Comparison of ENCODE assay signal across 24 cellular contexts in genomic region chr13:27257233-27257568, GRCh38. TPM values are rescaled to one million over a fixed set of nuclear protein-coding genes. Genes with fewer than 3 reads are reported as not detected.
DNase-seq lines count a peak whose midpoint lies in the region; ATAC-seq and TF ChIP-seq lines count a peak whose summit lies in the region.
"Had no signal": no experiment of that assay in that cellular context is flagged by ENCODE, and none has a peak within 500 bp of the region (broad histone marks: within the 10 kb centered on the region; RNA-seq: fewer than 3 reads in every experiment).

No MANE protein-coding gene starts in this region.

- no peak for DNase-seq in activated T-cell treated with anti-CD3 and anti-CD28 coated beads, Interleukin-2, amount 50 U/mL, for 24 hours
- DNase-seq in activated T-cell treated with anti-CD3 and anti-CD28 coated beads for 4 hours (no peak), HCT116 (ENCODE audit: low read depth, low spot score) (no peak), progenitor cell of endocrine pancreas (ENCODE audit: low spot score, unreplicated experiment) (no peak), NCI-H345 treated with DMSO at 0.1 percent for 48 hours (lab: John Stamatoyannopoulos, UW; ENCODE audit: unreplicated experiment) (no peak), NCI-H187 treated with DMSO at 0.1 percent for 48 hours (lab: John Stamatoyannopoulos, UW) (no peak), lower leg skin (ENCODE audit: low spot score in 2 of 2) (no peak)
- DNase-seq in activated naive CD8-positive, alpha-beta T cell treated with anti-CD3 and anti-CD28 coated beads for 36 hours: no peak
- DNase-seq: activated CD4-positive, alpha-beta T cell treated with anti-CD3 and anti-CD28 coated beads for 1 hour; adrenal gland; effector CD8-positive, alpha-beta T cell; foreskin fibroblast; H9; Kasumi-1; naive thymus-derived CD8-positive, alpha-beta T cell; NCI-H1092; NCI-H2227 treated with DMSO at 0.1 percent for 48 hours; SW 1271; testis; uterus had no signal

- peaks cover 37 to 58% of the 10 kb centered on the region in 2 experiments for H3K36me3 ChIP-seq in HCT116 (ENCODE audit: control insufficient read depth in 1 of 2, insufficient read depth in 2 of 2, low read length in 2 of 2)
- H3K36me3 ChIP-seq: uterus had no signal

- 89 to 91% methylated on average over 3 of the region's 3 CpGs for WGBS in lower leg skin, 2 donors

- peaks cover 76% of the 10 kb centered on the region for H3K4me1 Mint-ChIP-seq in activated T-cell treated with anti-CD3 and anti-CD28 coated beads, Interleukin-2, amount 50 U/mL, for 24 hours (ENCODE audit: low read depth)
- peaks cover 74% of the 10 kb centered on the region for H3K4me1 Mint-ChIP-seq in activated naive CD8-positive, alpha-beta T cell treated with anti-CD3 and anti-CD28 coated beads for 36 hours
- peaks cover 17% of the 10 kb centered on the region for H3K4me1 Mint-ChIP-seq in progenitor cell of endocrine pancreas (ENCODE audit: low read depth)

- no peak for TF ChIP-seq CTCF in HCT116 (IDR thresholded peaks at IDR 0.05 in 2 of 3, conservative IDR thresholded peaks at IDR 0.05 in 1 of 3; ENCODE audit: borderline replicate concordance in 1 of 3, insufficient read depth in 1 of 3, low read depth in 2 of 3, low read length in 2 of 3)
- no peak for TF ChIP-seq CTCF in progenitor cell of endocrine pancreas (IDR thresholded peaks at IDR 0.05; ENCODE audit: unreplicated experiment)
- no peak for TF ChIP-seq CTCF in lower leg skin (IDR thresholded peaks at IDR 0.05)

- peaks cover 7 to 19% of the 10 kb centered on the region in 2 experiments; a peak in 3 of 4 replicates for H3K4me1 ChIP-seq in HCT116 (ENCODE audit: control insufficient read depth in 1 of 2, insufficient read depth in 2 of 2, low read length in 2 of 2)

- no peak for TF ChIP-seq RAD21 in HCT116 (IDR thresholded peaks at IDR 0.05; ENCODE audit: low read depth)

- peak; percentile 24 for ATAC-seq in HCT116
- ATAC-seq: naive thymus-derived CD8-positive, alpha-beta T cell; Right ventricle myocardium inferior; stimulated activated memory B cell treated with anti-CD40 and anti-IgM and Interleukin-4, amounts not matched to agents 10 μg/mL and 1 μg/mL and 100 μg/mL, for 72 hours had no signal

- no peak for TF ChIP-seq POLR2A in HCT116 (IDR thresholded peaks at IDR 0.05; ENCODE audit: borderline replicate concordance, extremely low read depth, insufficient read depth, insufficient read length)
- no peak for TF ChIP-seq POLR2A in lower leg skin (IDR thresholded peaks at IDR 0.05)

- H3K27ac Mint-ChIP-seq in activated T-cell treated with anti-CD3 and anti-CD28 coated beads, Interleukin-2, amount 50 U/mL, for 24 hours: peak overlapping the region; percentile 84
- H3K27ac Mint-ChIP-seq in activated naive CD8-positive, alpha-beta T cell treated with anti-CD3 and anti-CD28 coated beads for 36 hours: peak overlapping the region; percentile 75
- H3K27ac Mint-ChIP-seq in progenitor cell of endocrine pancreas: peak overlapping the region; percentile 62
- H3K27ac Mint-ChIP-seq: mesothelial cell of epicardium; stimulated activated memory B cell treated with anti-CD40 and anti-IgM and Interleukin-4, amounts not matched to agents 10 μg/mL and 1 μg/mL and 100 μg/mL, for 72 hours had no signal

- CTCF ChIA-PET in HCT116 (lab: Charles Lee): interaction anchor here (1.1 kb wide), 1 partner anchor 13 kb away, joined by 4 read pairs; the partner anchor contains the start of gene RASL11A

- H4K20me1 ChIP-seq in HCT116 (ENCODE audit: insufficient read depth): peaks cover 20% of the 10 kb centered on the region; the same call in 1 of the 2 replicates

- peaks cover 58% of the 10 kb centered on the region for H3K79me2 ChIP-seq in HCT116 (ENCODE audit: insufficient read depth, low read length)

- no peak overlapping the region for H3K27ac ChIP-seq in HCT116 (ENCODE audit: low read depth, low read length)
- H3K27ac ChIP-seq: adrenal gland, BLaER1, testis, uterus had no signal

- no peaks in the 10 kb centered on the region for H3K27me3 Mint-ChIP-seq in activated T-cell treated with anti-CD3 and anti-CD28 coated beads, Interleukin-2, amount 50 U/mL, for 24 hours
- no peaks in the 10 kb centered on the region for H3K27me3 Mint-ChIP-seq in activated naive CD8-positive, alpha-beta T cell treated with anti-CD3 and anti-CD28 coated beads for 36 hours
- no peaks in the 10 kb centered on the region for H3K27me3 Mint-ChIP-seq in progenitor cell of endocrine pancreas
- H3K27me3 Mint-ChIP-seq: naive thymus-derived CD8-positive, alpha-beta T cell; stimulated activated memory B cell treated with anti-CD40 and anti-IgM and Interleukin-4, amounts not matched to agents 10 μg/mL and 1 μg/mL and 100 μg/mL, for 72 hours had no signal

- BruUV-seq in HCT116 (replicated peaks; lab: Mats Ljungman, UMichigan): no TSS peak

- H3K4me3 ChIP-seq in HCT116 (replicated peaks in 1 of 2; ENCODE audit: low read depth in 1 of 2, low read length in 2 of 2): no peak overlapping the region
- H3K4me3 ChIP-seq in lower leg skin (ENCODE audit: low read depth, poor library complexity, severe bottlenecking): no peak overlapping the region
- H3K4me3 ChIP-seq: adrenal gland, BLaER1, testis, uterus had no signal

- H3K9me3 ChIP-seq in HCT116 (ENCODE audit: control insufficient read depth in 1 of 2, insufficient read depth in 1 of 2, low read depth in 1 of 2, low read length in 2 of 2): no peaks in the 10 kb centered on the region
- H3K9me3 ChIP-seq: adrenal gland, BLaER1, testis, uterus had no signal

- H3K9me2 ChIP-seq in HCT116 (ENCODE audit: insufficient read depth): no peaks in the 10 kb centered on the region

- H3K9me3 Mint-ChIP-seq in activated T-cell treated with anti-CD3 and anti-CD28 coated beads, Interleukin-2, amount 50 U/mL, for 24 hours: no peaks in the 10 kb centered on the region
- no peaks in the 10 kb centered on the region for H3K9me3 Mint-ChIP-seq in activated naive CD8-positive, alpha-beta T cell treated with anti-CD3 and anti-CD28 coated beads for 36 hours
- no peaks in the 10 kb centered on the region for H3K9me3 Mint-ChIP-seq in progenitor cell of endocrine pancreas (ENCODE audit: low read depth)
- H3K9me3 Mint-ChIP-seq: H9; mesothelial cell of epicardium; naive thymus-derived CD8-positive, alpha-beta T cell; stimulated activated memory B cell treated with anti-CD40 and anti-IgM and Interleukin-4, amounts not matched to agents 10 μg/mL and 1 μg/mL and 100 μg/mL, for 72 hours had no signal

- intact Hi-C loops in HCT116 (cut with micrococcal nuclease) (no loop called here), lower leg skin (cut with DNase I; ENCODE audit: low total_unique reads) (no loop called here)

- POLR2A ChIA-PET in HCT116 (lab: Charles Lee): interaction anchor here (0.9 to 1.0 kb wide), 2 partner anchors 13 to 18 kb away, joined by 3 read pairs; partner anchors contain the start of gene RASL11A

- no peak overlapping the region for H3K4me2 ChIP-seq in HCT116 (ENCODE audit: low read length)
- H3K4me2 ChIP-seq: BLaER1 had no signal

- H2AFZ ChIP-seq in HCT116 (ENCODE audit: low read depth, low read length, poor library complexity, severe bottlenecking): no peak overlapping the region

- RAD21 ChIA-PET in HCT116 (lab: Charles Lee; ENCODE audit: low non-redundant PET in 1 of 2, low total read pairs in 2 of 2, uncharacterized antibody in 2 of 2, unreplicated experiment in 2 of 2): no interaction called here

- no peaks in the 10 kb centered on the region for H3K27me3 ChIP-seq in HCT116 (ENCODE audit: insufficient read depth, low read length)
- H3K27me3 ChIP-seq: adrenal gland, BLaER1, testis, uterus had no signal

- H3K9ac ChIP-seq in HCT116 (ENCODE audit: low read length): no peak overlapping the region
- H3K9ac ChIP-seq: BLaER1 had no signal

- H3K36me3 Mint-ChIP-seq in activated T-cell treated with anti-CD3 and anti-CD28 coated beads, Interleukin-2, amount 50 U/mL, for 24 hours (ENCODE audit: low read depth): peaks cover 99% of the 10 kb centered on the region
- H3K36me3 Mint-ChIP-seq in activated naive CD8-positive, alpha-beta T cell treated with anti-CD3 and anti-CD28 coated beads for 36 hours: peaks cover 79% of the 10 kb centered on the region
- peaks cover 27% of the 10 kb centered on the region for H3K36me3 Mint-ChIP-seq in progenitor cell of endocrine pancreas (ENCODE audit: insufficient read depth)

- peak overlapping the region; percentile 15 for H3K4me3 Mint-ChIP-seq in activated T-cell treated with anti-CD3 and anti-CD28 coated beads, Interleukin-2, amount 50 U/mL, for 24 hours
- no peak overlapping the region for H3K4me3 Mint-ChIP-seq in activated naive CD8-positive, alpha-beta T cell treated with anti-CD3 and anti-CD28 coated beads for 36 hours
- H3K4me3 Mint-ChIP-seq in progenitor cell of endocrine pancreas (ENCODE audit: low read depth): no peak overlapping the region
- H3K4me3 Mint-ChIP-seq: H9; mesothelial cell of epicardium; stimulated activated memory B cell treated with anti-CD40 and anti-IgM and Interleukin-4, amounts not matched to agents 10 μg/mL and 1 μg/mL and 100 μg/mL, for 72 hours had no signal

TF ChIP-seq in HCT116, 20 proteins besides CTCF, POLR2A, EP300 and RAD21 (continues in another document):
- TF ChIP-seq, protein P1, sequence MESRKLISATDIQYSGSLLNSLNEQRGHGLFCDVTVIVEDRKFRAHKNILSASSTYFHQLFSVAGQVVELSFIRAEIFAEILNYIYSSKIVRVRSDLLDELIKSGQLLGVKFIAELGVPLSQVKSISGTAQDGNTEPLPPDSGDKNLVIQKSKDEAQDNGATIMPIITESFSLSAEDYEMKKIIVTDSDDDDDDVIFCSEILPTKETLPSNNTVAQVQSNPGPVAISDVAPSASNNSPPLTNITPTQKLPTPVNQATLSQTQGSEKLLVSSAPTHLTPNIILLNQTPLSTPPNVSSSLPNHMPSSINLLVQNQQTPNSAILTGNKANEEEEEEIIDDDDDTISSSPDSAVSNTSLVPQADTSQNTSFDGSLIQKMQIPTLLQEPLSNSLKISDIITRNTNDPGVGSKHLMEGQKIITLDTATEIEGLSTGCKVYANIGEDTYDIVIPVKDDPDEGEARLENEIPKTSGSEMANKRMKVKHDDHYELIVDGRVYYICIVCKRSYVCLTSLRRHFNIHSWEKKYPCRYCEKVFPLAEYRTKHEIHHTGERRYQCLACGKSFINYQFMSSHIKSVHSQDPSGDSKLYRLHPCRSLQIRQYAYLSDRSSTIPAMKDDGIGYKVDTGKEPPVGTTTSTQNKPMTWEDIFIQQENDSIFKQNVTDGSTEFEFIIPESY (IDR thresholded peaks at IDR 0.05; ENCODE audit: extremely low read depth, insufficient replicate concordance, low read length): no peak
- TF ChIP-seq SRF (IDR thresholded peaks at IDR 0.05; ENCODE audit: low read depth): no peak
- no peak for TF ChIP-seq ZFX (IDR thresholded peaks at IDR 0.05)

RNA-seq across cellular contexts. Expression of gene RPL21, which starts 5.8 kb away (rescaled TPM):
- total RNA-seq in HCT116 (2021; ENCODE audit: unreplicated experiment): 915 TPM
- polyA plus RNA-seq in HCT116 (2012): 810 and 999 TPM in 2 replicates
- total RNA-seq in activated naive CD8-positive, alpha-beta T cell treated with anti-CD3 and anti-CD28 coated beads for 36 hours: 1,000 to 10,000 TPM; 1,357 to 1,413 TPM
- total RNA-seq in progenitor cell of endocrine pancreas: 720 and 742 TPM in 2 replicates
- total RNA-seq in lower leg skin: 1,000 to 10,000 TPM in 3 of 4 donors, 100 to 1,000 TPM in 1; 584 to 1,176 (median 1,101) TPM

RNA-seq across cellular contexts. Expression of gene RASL11A, which starts 13.4 kb away (rescaled TPM):
- total RNA-seq in HCT116 (2021; ENCODE audit: unreplicated experiment) (5.0 TPM), progenitor cell of endocrine pancreas (4.2 and 5.8 TPM in 2 replicates), lower leg skin (10 to 100 TPM in 3 of 4 donors, 1 to 10 TPM in 1; 9.5 to 24.0 (median 18.1) TPM)
- 4.2 and 5.3 TPM in 2 replicates for polyA plus RNA-seq in HCT116 (2012)
- 1 to 10 TPM; 2.0 to 3.0 TPM for total RNA-seq in activated naive CD8-positive, alpha-beta T cell treated with anti-CD3 and anti-CD28 coated beads for 36 hours
